In genomic region chr10:10850227-10850626, GRCh38 we compare ENCODE assay signal across 28 cellular contexts.
DNase-seq lines count a peak whose midpoint lies in the region; ATAC-seq, FAIRE-seq and TF ChIP-seq lines count a peak whose summit lies in the region.
"Had no signal": no experiment of that assay in that cellular context is flagged by ENCODE, and none has a peak within 500 bp of the region (broad histone marks: within the 10 kb centered on the region; RNA-seq: fewer than 3 reads in every experiment).

No MANE protein-coding gene starts in this region.

- WGBS in psoas muscle, 3 donors: 47 to 69% (median 59%) methylated on average over 3 of the region's 3 CpGs

- DNase-seq in Right ventricle myocardium inferior (ENCODE audit: missing footprints) (no peak), right atrium auricular region (ENCODE audit: low spot score) (no peak), left cardiac atrium (no peak), psoas muscle (no peak), GM12891 (ENCODE audit: insufficient read length, low spot score) (no peak), midbrain (lab: John Stamatoyannopoulos, UW) (no peak), SKM-1 treated with dmso at 0.1 percent for 144 hours (lab: John Stamatoyannopoulos, UW; ENCODE audit: unreplicated experiment) (no peak)
- DNase-seq: 8988T; CD8-positive, alpha-beta T cell; DND-41; GM23248; H9; HFFc6; KBM-7; MV-4-11; NCI-H1105 treated with DMSO at 0.1 percent for 48 hours; NCI-H1694; NCI-H2081; NCI-H2171; NCI-H345; NCI-H524; NCI-H774; Peyer's patch had no signal

- H3K9me3 ChIP-seq in right atrium auricular region (no peaks in the 10 kb centered on the region), psoas muscle (no peaks in the 10 kb centered on the region)
- H3K9me3 ChIP-seq: Peyer's patch, SJSA1 had no signal

- TF ChIP-seq CTCF in right atrium auricular region (IDR thresholded peaks at IDR 0.05): no peak
- no peak for TF ChIP-seq CTCF in psoas muscle (IDR thresholded peaks at IDR 0.05)

- intact Hi-C loops in Right ventricle myocardium inferior (cut with DNase I): no loop called here
- intact Hi-C loops in left cardiac atrium (cut with DNase I): no loop called here
- intact Hi-C loops in psoas muscle (cut with DNase I): no loop called here

- H3K27me3 ChIP-seq in right atrium auricular region (no peaks in the 10 kb centered on the region), psoas muscle (ENCODE audit: insufficient read depth in 3 of 3, low read length in 2 of 3) (no peaks in the 10 kb centered on the region)
- H3K27me3 ChIP-seq: BLaER1 treated with 17β-estradiol and CSF1 and Interleukin-3, amounts not matched to agents 10 nM and 100 nM; Peyer's patch; SJSA1 had no signal

- H3K4me1 ChIP-seq in right atrium auricular region: no peaks in the 10 kb centered on the region
- no peaks in the 10 kb centered on the region for H3K4me1 ChIP-seq in psoas muscle
- H3K4me1 ChIP-seq: BLaER1 treated with 17β-estradiol and CSF1 and Interleukin-3, amounts not matched to agents 10 nM and 100 nM; Peyer's patch; SJSA1 had no signal

- no peaks in the 10 kb centered on the region for H3K36me3 ChIP-seq in right atrium auricular region
- no peaks in the 10 kb centered on the region for H3K36me3 ChIP-seq in psoas muscle (ENCODE audit: insufficient read depth in 1 of 2, low read depth in 1 of 2)
- H3K36me3 ChIP-seq: BLaER1 treated with 17β-estradiol and CSF1 and Interleukin-3, amounts not matched to agents 10 nM and 100 nM; Peyer's patch; SJSA1 had no signal

- FAIRE-seq in GM12891 (lab: Jason Lieb, UNC): no peak
- FAIRE-seq: GM12878, HepG2 had no signal

- H3K27ac ChIP-seq in right atrium auricular region (no peak overlapping the region), psoas muscle (no peak overlapping the region)
- H3K27ac ChIP-seq: BLaER1 treated with 17β-estradiol and CSF1 and Interleukin-3, amounts not matched to agents 10 nM and 100 nM; HL-60; SJSA1 had no signal

- ATAC-seq in Right ventricle myocardium inferior (peak; percentile 86), left cardiac atrium (peak; percentile 56 to 68), psoas muscle (peak in 3 of 4 donors; percentile 44 to 70 (median 67))
- ATAC-seq: CD8-positive, alpha-beta T cell; GM12878; HepG2 had no signal

- H3K4me3 ChIP-seq in right atrium auricular region (no peak overlapping the region), psoas muscle (no peak overlapping the region)
- H3K4me3 ChIP-seq: BLaER1 treated with 17β-estradiol and CSF1 and Interleukin-3, amounts not matched to agents 10 nM and 100 nM; GM12878; GM23248; Peyer's patch; SJSA1 had no signal

- TF ChIP-seq POLR2A in GM12891 (IDR thresholded peaks at IDR 0.05; ENCODE audit: low read depth, low read length): no peak

TF ChIP-seq in GM12891, 5 proteins besides CTCF, POLR2A, EP300 and RAD21:
- no peak for TF ChIP-seq PAX5 (IDR thresholded peaks at IDR 0.05; ENCODE audit: insufficient read depth, low read length, severe bottlenecking)
- TF ChIP-seq TAF1 (IDR thresholded peaks at IDR 0.05; ENCODE audit: low read depth, low read length): no peak
- no peak for TF ChIP-seq POLR2AphosphoS5 (IDR thresholded peaks at IDR 0.05; ENCODE audit: low read depth, low read length)
- TF ChIP-seq SPI1 (IDR thresholded peaks at IDR 0.05; ENCODE audit: low read depth, low read length): no peak
- TF ChIP-seq POU2F2 (IDR thresholded peaks at IDR 0.05; ENCODE audit: low read depth, low read length): no peak
